Comparison of ENCODE assay signal across 25 cellular contexts in the genomic region with DNA sequence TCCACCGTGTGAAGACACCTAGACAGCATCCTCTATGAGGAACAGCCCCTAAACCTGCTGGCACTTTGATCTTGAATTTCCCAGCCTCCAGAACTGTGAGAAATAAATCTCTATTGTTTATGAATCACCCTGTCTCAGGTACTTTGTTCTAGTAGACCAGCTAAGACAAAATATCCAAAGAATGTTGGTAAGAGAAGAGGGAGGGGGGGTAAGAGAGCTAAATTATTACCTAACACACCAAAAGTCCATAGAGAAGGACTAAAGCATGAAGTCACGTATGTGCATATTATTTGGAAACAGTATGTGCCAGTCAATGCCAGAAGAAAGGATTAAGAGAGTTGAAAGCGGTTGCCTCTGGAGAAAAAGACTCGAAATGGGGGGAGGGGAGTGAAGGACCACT.
"Had no signal": no experiment of that assay in that cellular context is flagged by ENCODE, and none has a peak within 500 bp of the region (broad histone marks: within the 10 kb centered on the region; RNA-seq: fewer than 3 reads in every experiment).

No MANE protein-coding gene starts in this region.

- H3K27ac ChIP-seq: esophagus squamous epithelium, neutrophil, pancreas, sigmoid colon, testis, tibial artery, uterus had no signal

- H3K36me3 ChIP-seq: esophagus squamous epithelium, neutrophil, pancreas, sigmoid colon, tibial artery, uterus had no signal

- DNase-seq: cerebellar nuclear complex; cortex of kidney; effector memory CD8-positive, alpha-beta T cell; erythroblast; esophagus squamous epithelium; foreskin melanocyte; glutamatergic neuron; hypothalamus; mammary epithelial cell; mesendoderm; naive thymus-derived CD8-positive, alpha-beta T cell; nephron progenitor cell; pancreas; right cardiac atrium; sigmoid colon; stimulated activated CD4-positive, alpha-beta T cell treated with anti-CD3 and anti-CD28 coated beads, Interleukin-2, amount 100 ng/mL, for 24 hours; stimulated activated CD4-positive, alpha-beta T cell treated with anti-CD3 and anti-CD28 coated beads, Interleukin-4, amount 100 ng/mL, for 24 hours; stimulated activated naive CD8-positive, alpha-beta T cell treated with anti-CD3 and anti-CD28 coated beads, Interleukin-15, Interleukin-2, amounts not matched to agents 100 U/mL and 50 U/mL, for 24 hours; substantia nigra; testis; tibial artery; uterus had no signal

- H3K4me1 ChIP-seq: pancreas, sigmoid colon, testis, tibial artery, uterus had no signal

- H3K4me3 ChIP-seq: esophagus squamous epithelium, pancreas, sigmoid colon, testis, tibial artery, uterus had no signal

- H3K27me3 ChIP-seq: esophagus squamous epithelium, pancreas, sigmoid colon, testis, tibial artery, uterus had no signal

- ATAC-seq: effector memory CD8-positive, alpha-beta T cell; left lobe of liver; naive thymus-derived CD8-positive, alpha-beta T cell; pancreas; stimulated activated memory B cell treated with anti-CD40 and anti-IgM and Interleukin-4, amounts not matched to agents 10 μg/mL and 1 μg/mL and 100 μg/mL, for 72 hours; stimulated activated naive CD8-positive, alpha-beta T cell treated with anti-CD3 and anti-CD28 coated beads, Interleukin-15, Interleukin-2, amounts not matched to agents 100 U/mL and 50 U/mL, for 24 hours had no signal

- H3K9me3 ChIP-seq: esophagus squamous epithelium, neutrophil, pancreas, sigmoid colon, testis, tibial artery, uterus had no signal
